ENCODE assay signal across 8 cellular contexts in genomic region chr2:164913640-164914346, GRCh38. TPM values are rescaled to one million over a fixed set of nuclear protein-coding genes. Genes with fewer than 3 reads are reported as not detected.
DNase-seq lines count a peak whose midpoint lies in the region; ATAC-seq, FAIRE-seq and TF ChIP-seq lines count a peak whose summit lies in the region.

No MANE protein-coding gene starts in this region.

- no peaks in the 10 kb centered on the region for H3K27me3 ChIP-seq in GM23338 (ENCODE audit: insufficient read depth)
- H3K27me3 ChIP-seq in small intestine (ENCODE audit: control insufficient read depth in 2 of 2, insufficient read depth in 2 of 2, low read length in 2 of 2): no peaks in the 10 kb centered on the region

- H3K36me3 ChIP-seq in GM23338 (ENCODE audit: insufficient read depth): no peaks in the 10 kb centered on the region
- H3K36me3 ChIP-seq in small intestine (ENCODE audit: control insufficient read depth in 2 of 2, insufficient read depth in 2 of 2, low read length in 2 of 2): no peaks in the 10 kb centered on the region

- no peaks in the 10 kb centered on the region for H3F3A ChIP-seq in GM23338 (replicated peaks; ENCODE audit: low read depth)

- H3K4me3 ChIP-seq in GM23338 (0 out of 2 replicates have a peak overlapping the region, but pooled peaks have one; percentile 37), small intestine (ENCODE audit: low read depth in 1 of 2, low read length in 2 of 2) (no peak overlapping the region)

- no peaks in the 10 kb centered on the region for H4K20me1 ChIP-seq in GM23338 (replicated peaks; ENCODE audit: insufficient read depth)

- H3K27ac ChIP-seq in GM23338 (ENCODE audit: low read depth) (peak overlapping the region; percentile 87), small intestine (ENCODE audit: low read depth in 1 of 2, low read length in 1 of 2) (peak overlapping the region in 1 of 2 donors; percentile 70)

- H3K4me1 Mint-ChIP-seq in GM23338: peaks cover 36% of the 10 kb centered on the region

- FAIRE-seq in RCC 7860 (lab: Jason Lieb, UNC) (peak; percentile 66), small intestine (lab: Jason Lieb, UNC) (no peak)

- peak overlapping the region; percentile 93 for H3K27ac Mint-ChIP-seq in GM23338

- H3K4me2 ChIP-seq in GM23338: peak overlapping the region; percentile 58

- H3K9me3 ChIP-seq in small intestine (ENCODE audit: control insufficient read depth, low read depth): no peaks in the 10 kb centered on the region

- H3K4me1 ChIP-seq in GM23338 (ENCODE audit: insufficient read depth) (peaks cover 27% of the 10 kb centered on the region), small intestine (ENCODE audit: control insufficient read depth in 2 of 2, insufficient read depth in 1 of 2, low read depth in 1 of 2, low read length in 1 of 2) (peaks cover 5 to 6% of the 10 kb centered on the region in 2 donors)

- no peaks in the 10 kb centered on the region for H3K9me3 Mint-ChIP-seq in GM23338

- H3K9me2 ChIP-seq in GM23338 (ENCODE audit: insufficient read depth): no peaks in the 10 kb centered on the region

- peak in 1 of 2 experiments; percentile 18; a peak in 1 of 4 replicates for TF ChIP-seq CTCF in GM23338 (conservative IDR thresholded peaks at IDR 0.05; ENCODE audit: low read depth in 2 of 2)

- no peaks in the 10 kb centered on the region for H3K36me3 Mint-ChIP-seq in GM23338 (ENCODE audit: low read depth)

- no peaks in the 10 kb centered on the region for H3K79me2 ChIP-seq in GM23338 (replicated peaks; ENCODE audit: insufficient read depth)

- no peaks in the 10 kb centered on the region for H3K27me3 Mint-ChIP-seq in GM23338 (ENCODE audit: insufficient read depth, low read depth, poor library complexity)

- no peak for DNase-seq in GM23338 (ENCODE audit: low spot score)
- DNase-seq in RCC 7860 (ENCODE audit: low spot score): peak; percentile 36
- DNase-seq in glomerular visceral epithelial cell (ENCODE audit: extremely low spot score): peak; percentile 44
- DNase-seq in small intestine: peak; percentile 75

- peak overlapping the region; percentile 54; the same call in 1 of the 2 replicates for H2AFZ ChIP-seq in GM23338

- H3K4me3 Mint-ChIP-seq in GM23338: no peak overlapping the region

- ATAC-seq in GM23338 (peak; percentile 46), HG03045 (IDR thresholded peaks at IDR 0.05; ENCODE audit: unreplicated experiment) (no peak), HG03135 (IDR thresholded peaks at IDR 0.05; ENCODE audit: unreplicated experiment) (no peak), HG02571 (IDR thresholded peaks at IDR 0.05; ENCODE audit: unreplicated experiment) (no peak), GM19452 (IDR thresholded peaks at IDR 0.05; ENCODE audit: unreplicated experiment) (no peak)

TF ChIP-seq in GM23338, 12 proteins besides CTCF, POLR2A, EP300 and RAD21:
- TF ChIP-seq REST (IDR thresholded peaks at IDR 0.05; ENCODE audit: unreplicated experiment) (no peak), CREB1 (CRISPR knock-in tag; IDR thresholded peaks at IDR 0.05; ENCODE audit: low read depth) (no peak)

RNA-seq across cellular contexts. Expression of gene SLC38A11, which starts 41.5 kb away (rescaled TPM):
- not detected in 2 replicates for total RNA-seq in GM23338 (2014; rRNA removed; shearing (Covaris generic))
- polyA plus RNA-seq in GM23338 (2016; fragmentation: Nextera tagmentation; extraction: Ambion mirVana): not detected in 2 replicates
- polyA plus RNA-seq in small intestine: 1 to 10 TPM in 1 of 3 donors, under 1 TPM in 2; 0.22 to 7.2 (median 0.27) TPM
